In genomic region chr16:88746511-88746910, GRCh38 we compare ENCODE assay signal across 1 cellular context.
A peak's percentile ranks its signal among the peaks of the same experiment; 100 is the strongest.
TF ChIP-seq lines count a peak whose summit lies in the region.

No MANE protein-coding gene starts in this region.

TF ChIP-seq in K562, 482 proteins besides CTCF, POLR2A, EP300 and RAD21:
- no peak for TF ChIP-seq ARNT (IDR thresholded peaks at IDR 0.05)
- 0 out of 2 replicates have a peak, but pooled peaks have one; percentile 8 for TF ChIP-seq POLR2G (IDR thresholded peaks at IDR 0.05; ENCODE audit: low read depth, low read length)
